In genomic region chr17:28973414-28973813, GRCh38 we compare ENCODE assay signal across 14 cellular contexts. TPM values are rescaled to one million over a fixed set of nuclear protein-coding genes. Genes with fewer than 3 reads are reported as not detected.
DNase-seq lines count a peak whose midpoint lies in the region; ATAC-seq and TF ChIP-seq lines count a peak whose summit lies in the region.
"Had no signal": no experiment of that assay in that cellular context is flagged by ENCODE, and none has a peak within 500 bp of the region (broad histone marks: within the 10 kb centered on the region; RNA-seq: fewer than 3 reads in every experiment).

No MANE protein-coding gene starts in this region.

- peak overlapping the region in 6 of 11 experiments; percentile 5 to 77 (median 22); a peak in 6 of 22 replicates for H3K4me2 ChIP-seq in BLaER1 treated with 17β-estradiol and CSF1 and Interleukin-3, amounts not matched to agents 10 nM and 100 nM

- H3K9ac ChIP-seq in BLaER1 treated with 17β-estradiol and CSF1 and Interleukin-3, amounts not matched to agents 10 nM and 100 nM = 0 out of 22 replicates have a peak overlapping the region, but pooled peaks of 1 of the 11 experiments have one; percentile 0

- TF ChIP-seq CTCF in brain microvascular endothelial cell (IDR thresholded peaks at IDR 0.05; ENCODE audit: low read depth, low read length, missing control alignments) = peak; percentile 30

- peak overlapping the region in 1 of 11 experiments; percentile 1; a peak in 1 of 22 replicates for H3K27ac ChIP-seq in BLaER1 treated with 17β-estradiol and CSF1 and Interleukin-3, amounts not matched to agents 10 nM and 100 nM
- no peak overlapping the region for H3K27ac ChIP-seq in brain microvascular endothelial cell
- H3K27ac ChIP-seq: HL-60, RWPE1, tibial artery had no signal

- no peaks in the 10 kb centered on the region for H3K9me3 ChIP-seq in BLaER1 treated with 17β-estradiol and CSF1 and Interleukin-3, amounts not matched to agents 10 nM and 100 nM (replicated peaks in 1 of 11)
- H3K9me3 ChIP-seq: tibial artery had no signal

- H3K36me3 ChIP-seq in BLaER1 treated with 17β-estradiol and CSF1 and Interleukin-3, amounts not matched to agents 10 nM and 100 nM = no peaks in the 10 kb centered on the region
- no peaks in the 10 kb centered on the region for H3K36me3 ChIP-seq in brain microvascular endothelial cell (replicated peaks)
- H3K36me3 ChIP-seq: tibial artery had no signal

- in situ Hi-C loops in brain microvascular endothelial cell (cut with HindIII; ENCODE audit: low pct_ligation_motif_present, low sequenced_read_pairs) = no loop called here

- ATAC-seq in GM21723 (IDR thresholded peaks at IDR 0.05; ENCODE audit: unreplicated experiment) = no peak

- no peak overlapping the region for H3K4me3 ChIP-seq in BLaER1 treated with 17β-estradiol and CSF1 and Interleukin-3, amounts not matched to agents 10 nM and 100 nM
- no peak overlapping the region for H3K4me3 ChIP-seq in brain microvascular endothelial cell (ENCODE audit: low read depth, low read length)
- H3K4me3 ChIP-seq: tibial artery had no signal

- DNase-seq in NCI-H187 treated with DMSO at 0.1 percent for 48 hours (lab: John Stamatoyannopoulos, UW) = peak; percentile 49
- peak; percentile 40 for DNase-seq in brain microvascular endothelial cell
- DNase-seq in left kidney (ENCODE audit: low read depth, low spot score) = peak; percentile 39
- no peak for DNase-seq in mucosa of gallbladder (ENCODE audit: low spot score)
- no peak for DNase-seq in HT-29 (ENCODE audit: low spot score)
- DNase-seq in DMS53 (lab: John Stamatoyannopoulos, UW) = no peak
- DNase-seq: activated T-cell treated with anti-CD3 and anti-CD28 coated beads for 4 hours, Calu3, NCI-H146, tibial artery had no signal

- no peaks in the 10 kb centered on the region for H4K20me1 ChIP-seq in BLaER1 treated with 17β-estradiol and CSF1 and Interleukin-3, amounts not matched to agents 10 nM and 100 nM

- peaks cover 41 to 89% (median 69%) of the 10 kb centered on the region in 10 experiments for H3K4me1 ChIP-seq in BLaER1 treated with 17β-estradiol and CSF1 and Interleukin-3, amounts not matched to agents 10 nM and 100 nM
- H3K4me1 ChIP-seq: tibial artery had no signal

- no peaks in the 10 kb centered on the region for H3K27me3 ChIP-seq in BLaER1 treated with 17β-estradiol and CSF1 and Interleukin-3, amounts not matched to agents 10 nM and 100 nM
- peaks cover 2% of the 10 kb centered on the region for H3K27me3 ChIP-seq in brain microvascular endothelial cell (replicated peaks)

RNA-seq across cellular contexts. Expression of gene PHF12, which starts 22.1 kb away (rescaled TPM):
- total RNA-seq in mucosa of gallbladder = 44.5 TPM
- 32.0 and 34.7 TPM in 2 replicates for total RNA-seq in HT-29 (2014; rRNA removed; shearing (Covaris generic))

RNA-seq across cellular contexts. Expression of gene SEZ6, which starts 32.4 kb away (rescaled TPM):
- not detected for total RNA-seq in mucosa of gallbladder
- 0.05 TPM in 1 of 2 replicates, not detected in the other for total RNA-seq in HT-29 (2014; rRNA removed; shearing (Covaris generic))
- total RNA-seq: Calu3 had no signal

Comparison
In these comparisons a context has a peak if more than half of its experiments do, and no peak if none do; other contexts are left out.
1. DNase-seq: peak in NCI-H187 treated with DMSO at 0.1 percent for 48 hours (single experiment), brain microvascular endothelial cell (single experiment) and left kidney (single experiment); none in mucosa of gallbladder (single experiment), HT-29 (single experiment) and DMS53 (single experiment).